Comparison of ENCODE assay signal across 8 cellular contexts in the genomic region with DNA sequence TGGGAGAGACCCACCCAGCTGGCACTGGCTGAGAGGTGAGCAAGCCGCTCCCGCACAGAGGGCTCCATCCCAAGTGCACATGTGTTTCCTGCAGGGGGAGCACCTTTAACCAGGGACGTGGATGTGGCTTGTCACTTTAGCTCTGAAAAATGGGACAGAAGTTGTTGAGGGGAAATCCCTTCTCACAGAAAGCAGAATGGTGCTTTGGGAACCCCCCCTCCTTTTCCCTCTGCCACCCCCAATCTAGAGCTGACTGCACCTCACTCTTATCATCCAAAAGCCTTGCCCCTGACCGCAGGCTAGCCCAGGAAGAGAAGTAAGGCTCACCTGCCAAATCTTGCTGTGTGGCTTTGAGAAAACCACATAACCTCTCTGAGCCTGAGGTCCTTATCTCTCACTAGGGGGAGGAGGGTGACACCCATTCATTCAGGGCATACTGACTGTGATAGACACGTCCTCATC.
DNase-seq lines count a peak whose midpoint lies in the region; ATAC-seq, FAIRE-seq and TF ChIP-seq lines count a peak whose summit lies in the region.

No MANE protein-coding gene starts in this region.

- peaks cover 35% of the 10 kb centered on the region for H3K27me3 ChIP-seq in AG04450 (ENCODE audit: control insufficient read depth, insufficient read depth, low read length)

- TF ChIP-seq CTCF in AG04450 (IDR thresholded peaks at IDR 0.05; ENCODE audit: low read depth, low read length), result peak; percentile 41

- DNase-seq in AG04450 (ENCODE audit: low read depth, low spot score), result no peak
- peak; percentile 37 for DNase-seq in GM19239 (ENCODE audit: insufficient read length, low spot score)
- DNase-seq in activated CD4-positive, CD25-positive, alpha-beta regulatory T cell treated with anti-CD3 and anti-CD28 coated beads, Interleukin-2, amount 50 U/mL, for 72 hours, result peak; percentile 42
- peak in 1 of 2 donors; percentile 20 for DNase-seq in left colon
- DNase-seq in NCI-H1436 treated with DMSO at 0.1 percent for 48 hours (lab: John Stamatoyannopoulos, UW), result no peak
- no peak for DNase-seq in AG20443 (ENCODE audit: low spot score)

- no peak overlapping the region for H3K4me3 ChIP-seq in AG04450 (ENCODE audit: low read depth, low read length)

- no peaks in the 10 kb centered on the region; the same call in 1 of the 2 replicates for H3K9me3 ChIP-seq in AG04450 (ENCODE audit: control insufficient read depth, insufficient read depth, low read length)

- FAIRE-seq in GM19239 (lab: Jason Lieb, UNC), result no peak

- no peak overlapping the region for H3K27ac ChIP-seq in AG04450 (ENCODE audit: low read depth, low read length)

- CTCF ChIA-PET in AG04450 (lab: Charles Lee), result interaction anchor here (1.0 kb wide), 1 partner anchor 11 kb away, joined by 3 read pairs; no protein-coding TSS in a partner anchor

- ATAC-seq in left colon (peak; percentile 79), HG03521 (IDR thresholded peaks at IDR 0.05; ENCODE audit: unreplicated experiment) (no peak), HG02571 (IDR thresholded peaks at IDR 0.05; ENCODE audit: unreplicated experiment) (no peak)

- intact Hi-C loops in left colon (cut with DNase I, micrococcal nuclease), result no loop called here

- POLR2A ChIA-PET in AG04450 (lab: Yijun Ruan, JAX), result interaction anchor here (1.0 kb wide), 1 partner anchor 420 kb away, joined by 3 read pairs; a partner anchor contains a TSS

Comparison
In these comparisons a context has a peak if more than half of its experiments do, and no peak if none do; other contexts are left out.
1. DNase-seq: peak in GM19239 (single experiment) and activated CD4-positive, CD25-positive, alpha-beta regulatory T cell treated with anti-CD3 and anti-CD28 coated beads, Interleukin-2, amount 50 U/mL, for 72 hours (single experiment); none in AG04450 (single experiment), NCI-H1436 treated with DMSO at 0.1 percent for 48 hours (single experiment) and AG20443 (single experiment).